ENCODE assay signal across 20 cellular contexts in genomic region chr19:33130433-33130832, GRCh38. TPM values are rescaled to one million over a fixed set of nuclear protein-coding genes. Genes with fewer than 3 reads are reported as not detected.
DNase-seq lines count a peak whose midpoint lies in the region; ATAC-seq and TF ChIP-seq lines count a peak whose summit lies in the region.
"Had no signal": no experiment of that assay in that cellular context is flagged by ENCODE, and none has a peak within 500 bp of the region (broad histone marks: within the 10 kb centered on the region; RNA-seq: fewer than 3 reads in every experiment).

No MANE protein-coding gene starts in this region.

- intact Hi-C loops in activated CD8-positive, alpha-beta T cell treated with anti-CD3 and anti-CD28 coated beads for 36 hours (cut with micrococcal nuclease), result no loop called here
- intact Hi-C loops in esophagus muscularis mucosa (cut with DNase I), result no loop called here

- H3K27me3 ChIP-seq in esophagus muscularis mucosa, result peaks cover 0 to 18% (median 11%) of the 10 kb centered on the region in 4 donors

- H3K4me3 Mint-ChIP-seq in activated CD8-positive, alpha-beta T cell treated with anti-CD3 and anti-CD28 coated beads, Interleukin-2, amount 10 ng/mL, durations not matched to agents 7 days and 5 days, result no peak overlapping the region
- no peak overlapping the region for H3K4me3 Mint-ChIP-seq in activated CD8-positive, alpha-beta T cell treated with anti-CD3 and anti-CD28 coated beads for 36 hours
- H3K4me3 Mint-ChIP-seq in activated naive CD8-positive, alpha-beta T cell treated with anti-CD3 and anti-CD28 coated beads for 36 hours, result no peak overlapping the region
- H3K4me3 Mint-ChIP-seq in activated naive CD8-positive, alpha-beta T cell treated with anti-CD3 and anti-CD28 coated beads, Interleukin-2, amount 50 U/mL, for 24 hours, result no peak overlapping the region
- no peak overlapping the region for H3K4me3 Mint-ChIP-seq in stimulated activated effector memory CD8-positive, alpha-beta T cell treated with anti-CD3 and anti-CD28 coated beads, Interleukin-12 subunit alpha, Interleukin-12 subunit beta, amount 100 ng/mL, for 72 hours
- H3K4me3 Mint-ChIP-seq in effector memory CD8-positive, alpha-beta T cell, result no peak overlapping the region
- H3K4me3 Mint-ChIP-seq: CD14-positive monocyte; CD4-positive, alpha-beta memory T cell had no signal

- peaks cover 0 to 11% (median 5%) of the 10 kb centered on the region in 4 donors for H3K4me1 ChIP-seq in esophagus muscularis mucosa

- H3K27me3 Mint-ChIP-seq in activated CD8-positive, alpha-beta T cell treated with anti-CD3 and anti-CD28 coated beads, Interleukin-2, amount 10 ng/mL, durations not matched to agents 7 days and 5 days (ENCODE audit: low read depth), result no peaks in the 10 kb centered on the region
- H3K27me3 Mint-ChIP-seq in activated CD8-positive, alpha-beta T cell treated with anti-CD3 and anti-CD28 coated beads for 36 hours, result no peaks in the 10 kb centered on the region
- no peaks in the 10 kb centered on the region for H3K27me3 Mint-ChIP-seq in activated naive CD8-positive, alpha-beta T cell treated with anti-CD3 and anti-CD28 coated beads for 36 hours
- H3K27me3 Mint-ChIP-seq in activated naive CD8-positive, alpha-beta T cell treated with anti-CD3 and anti-CD28 coated beads, Interleukin-2, amount 50 U/mL, for 24 hours, result no peaks in the 10 kb centered on the region
- H3K27me3 Mint-ChIP-seq in effector memory CD8-positive, alpha-beta T cell, result no peaks in the 10 kb centered on the region
- H3K27me3 Mint-ChIP-seq: CD4-positive, alpha-beta memory T cell had no signal

- no peak overlapping the region for H3K4me3 ChIP-seq in esophagus muscularis mucosa
- H3K4me3 ChIP-seq: A549 had no signal

- peak overlapping the region; percentile 20 for H3K27ac Mint-ChIP-seq in activated CD8-positive, alpha-beta T cell treated with anti-CD3 and anti-CD28 coated beads, Interleukin-2, amount 10 ng/mL, durations not matched to agents 7 days and 5 days
- H3K27ac Mint-ChIP-seq in activated CD8-positive, alpha-beta T cell treated with anti-CD3 and anti-CD28 coated beads for 36 hours, result no peak overlapping the region
- peak overlapping the region; percentile 58 for H3K27ac Mint-ChIP-seq in activated naive CD8-positive, alpha-beta T cell treated with anti-CD3 and anti-CD28 coated beads for 36 hours
- H3K27ac Mint-ChIP-seq in activated naive CD8-positive, alpha-beta T cell treated with anti-CD3 and anti-CD28 coated beads, Interleukin-2, amount 50 U/mL, for 24 hours, result no peak overlapping the region
- peak overlapping the region; percentile 79 for H3K27ac Mint-ChIP-seq in stimulated activated effector memory CD8-positive, alpha-beta T cell treated with anti-CD3 and anti-CD28 coated beads, Interleukin-12 subunit alpha, Interleukin-12 subunit beta, amount 100 ng/mL, for 72 hours
- H3K27ac Mint-ChIP-seq in effector memory CD8-positive, alpha-beta T cell, result no peak overlapping the region

- no peak overlapping the region for H3K27ac ChIP-seq in esophagus muscularis mucosa (replicated peaks in 1 of 4)
- H3K27ac ChIP-seq: 22Rv1, A549 had no signal

- H3K9me3 ChIP-seq in esophagus muscularis mucosa, result no peaks in the 10 kb centered on the region
- H3K9me3 ChIP-seq: A549 had no signal

- no peak for TF ChIP-seq EP300 in esophagus muscularis mucosa (IDR thresholded peaks at IDR 0.05)

- POLR2A ChIA-PET in activated CD8-positive, alpha-beta T cell treated with anti-CD3 and anti-CD28 coated beads, Interleukin-2, amount 10 ng/mL, durations not matched to agents 7 days and 5 days (lab: Charles Lee), result no interaction called here
- POLR2A ChIA-PET in activated CD8-positive, alpha-beta T cell treated with anti-CD3 and anti-CD28 coated beads for 36 hours (lab: Charles Lee), result no interaction called here

- peaks cover 11% of the 10 kb centered on the region for H3K4me1 Mint-ChIP-seq in activated CD8-positive, alpha-beta T cell treated with anti-CD3 and anti-CD28 coated beads, Interleukin-2, amount 10 ng/mL, durations not matched to agents 7 days and 5 days (ENCODE audit: low read depth)
- H3K4me1 Mint-ChIP-seq in activated CD8-positive, alpha-beta T cell treated with anti-CD3 and anti-CD28 coated beads for 36 hours (ENCODE audit: low read depth), result peaks cover 16% of the 10 kb centered on the region
- H3K4me1 Mint-ChIP-seq in activated naive CD8-positive, alpha-beta T cell treated with anti-CD3 and anti-CD28 coated beads for 36 hours, result peaks cover 2% of the 10 kb centered on the region
- H3K4me1 Mint-ChIP-seq in activated naive CD8-positive, alpha-beta T cell treated with anti-CD3 and anti-CD28 coated beads, Interleukin-2, amount 50 U/mL, for 24 hours, result peaks cover 7% of the 10 kb centered on the region
- H3K4me1 Mint-ChIP-seq in stimulated activated effector memory CD8-positive, alpha-beta T cell treated with anti-CD3 and anti-CD28 coated beads, Interleukin-12 subunit alpha, Interleukin-12 subunit beta, amount 100 ng/mL, for 72 hours, result peaks cover 13% of the 10 kb centered on the region
- H3K4me1 Mint-ChIP-seq in effector memory CD8-positive, alpha-beta T cell (ENCODE audit: low read depth in 2 of 2), result peaks cover 7 to 8% of the 10 kb centered on the region in 2 donors

- no peak for DNase-seq in activated CD8-positive, alpha-beta T cell treated with anti-CD3 and anti-CD28 coated beads, Interleukin-2, amount 10 ng/mL, durations not matched to agents 7 days and 5 days
- DNase-seq in activated CD8-positive, alpha-beta T cell treated with anti-CD3 and anti-CD28 coated beads for 36 hours, result no peak
- no peak for DNase-seq in activated naive CD8-positive, alpha-beta T cell treated with anti-CD3 and anti-CD28 coated beads for 36 hours
- no peak for DNase-seq in activated naive CD8-positive, alpha-beta T cell treated with anti-CD3 and anti-CD28 coated beads, Interleukin-2, amount 50 U/mL, for 24 hours
- DNase-seq in stimulated activated effector memory CD8-positive, alpha-beta T cell treated with anti-CD3 and anti-CD28 coated beads, Interleukin-12 subunit alpha, Interleukin-12 subunit beta, amount 100 ng/mL, for 72 hours (ENCODE audit: low spot score in 2 of 2), result no peak
- DNase-seq in esophagus muscularis mucosa (ENCODE audit: extremely low spot score), result no peak
- no peak for DNase-seq in effector memory CD8-positive, alpha-beta T cell
- DNase-seq: AML-193; CD4-positive, alpha-beta memory T cell; DMS153; DMS79; GDM1; GOT3; H7; IMR-90 had no signal

- H3K36me3 ChIP-seq in esophagus muscularis mucosa, result peaks cover 25 to 68% (median 52%) of the 10 kb centered on the region in 4 donors

- no peak for TF ChIP-seq POLR2A in esophagus muscularis mucosa (IDR thresholded peaks at IDR 0.05; ENCODE audit: low read depth)

- peaks cover 23% of the 10 kb centered on the region for H3K36me3 Mint-ChIP-seq in activated CD8-positive, alpha-beta T cell treated with anti-CD3 and anti-CD28 coated beads, Interleukin-2, amount 10 ng/mL, durations not matched to agents 7 days and 5 days (ENCODE audit: low read depth)
- H3K36me3 Mint-ChIP-seq in activated CD8-positive, alpha-beta T cell treated with anti-CD3 and anti-CD28 coated beads for 36 hours (ENCODE audit: low read depth), result peaks cover 19% of the 10 kb centered on the region
- H3K36me3 Mint-ChIP-seq in activated naive CD8-positive, alpha-beta T cell treated with anti-CD3 and anti-CD28 coated beads for 36 hours, result peaks cover 10% of the 10 kb centered on the region
- H3K36me3 Mint-ChIP-seq in activated naive CD8-positive, alpha-beta T cell treated with anti-CD3 and anti-CD28 coated beads, Interleukin-2, amount 50 U/mL, for 24 hours (ENCODE audit: low read depth), result peaks cover 16% of the 10 kb centered on the region
- peaks cover 62% of the 10 kb centered on the region for H3K36me3 Mint-ChIP-seq in stimulated activated effector memory CD8-positive, alpha-beta T cell treated with anti-CD3 and anti-CD28 coated beads, Interleukin-12 subunit alpha, Interleukin-12 subunit beta, amount 100 ng/mL, for 72 hours
- peaks cover 45% of the 10 kb centered on the region for H3K36me3 Mint-ChIP-seq in effector memory CD8-positive, alpha-beta T cell (ENCODE audit: insufficient read depth)

- H3K9me3 Mint-ChIP-seq in activated CD8-positive, alpha-beta T cell treated with anti-CD3 and anti-CD28 coated beads, Interleukin-2, amount 10 ng/mL, durations not matched to agents 7 days and 5 days (ENCODE audit: insufficient read depth), result no peaks in the 10 kb centered on the region
- no peaks in the 10 kb centered on the region for H3K9me3 Mint-ChIP-seq in activated CD8-positive, alpha-beta T cell treated with anti-CD3 and anti-CD28 coated beads for 36 hours
- H3K9me3 Mint-ChIP-seq in activated naive CD8-positive, alpha-beta T cell treated with anti-CD3 and anti-CD28 coated beads for 36 hours, result no peaks in the 10 kb centered on the region
- no peaks in the 10 kb centered on the region for H3K9me3 Mint-ChIP-seq in activated naive CD8-positive, alpha-beta T cell treated with anti-CD3 and anti-CD28 coated beads, Interleukin-2, amount 50 U/mL, for 24 hours
- H3K9me3 Mint-ChIP-seq in stimulated activated effector memory CD8-positive, alpha-beta T cell treated with anti-CD3 and anti-CD28 coated beads, Interleukin-12 subunit alpha, Interleukin-12 subunit beta, amount 100 ng/mL, for 72 hours, result no peaks in the 10 kb centered on the region
- no peaks in the 10 kb centered on the region for H3K9me3 Mint-ChIP-seq in effector memory CD8-positive, alpha-beta T cell
- H3K9me3 Mint-ChIP-seq: CD4-positive, alpha-beta memory T cell had no signal

- 80% methylated on average over 6 of the region's 6 CpGs for WGBS in esophagus muscularis mucosa

- CTCF ChIA-PET in activated CD8-positive, alpha-beta T cell treated with anti-CD3 and anti-CD28 coated beads, Interleukin-2, amount 10 ng/mL, durations not matched to agents 7 days and 5 days (lab: Charles Lee), result interaction anchor here (1.2 kb wide), 1 partner anchor 14 kb away, joined by 3 read pairs; no protein-coding TSS in a partner anchor
- CTCF ChIA-PET in activated CD8-positive, alpha-beta T cell treated with anti-CD3 and anti-CD28 coated beads for 36 hours (lab: Charles Lee), result interaction anchor here (1.3 to 1.8 kb wide), 2 partner anchors 154 to 286 kb away, joined by 3 to 4 read pairs; no protein-coding TSS in a partner anchor

- TF ChIP-seq CTCF in activated CD8-positive, alpha-beta T cell treated with anti-CD3 and anti-CD28 coated beads for 36 hours (IDR thresholded peaks at IDR 0.05), result no peak
- TF ChIP-seq CTCF in esophagus muscularis mucosa (IDR thresholded peaks at IDR 0.05), result no peak

- ATAC-seq in activated CD8-positive, alpha-beta T cell treated with anti-CD3 and anti-CD28 coated beads, Interleukin-2, amount 10 ng/mL, durations not matched to agents 7 days and 5 days, result no peak
- no peak for ATAC-seq in activated CD8-positive, alpha-beta T cell treated with anti-CD3 and anti-CD28 coated beads for 36 hours
- no peak for ATAC-seq in activated naive CD8-positive, alpha-beta T cell treated with anti-CD3 and anti-CD28 coated beads, Interleukin-2, amount 50 U/mL, for 24 hours
- ATAC-seq in stimulated activated effector memory CD8-positive, alpha-beta T cell treated with anti-CD3 and anti-CD28 coated beads, Interleukin-12 subunit alpha, Interleukin-12 subunit beta, amount 100 ng/mL, for 72 hours, result no peak
- no peak for ATAC-seq in effector memory CD8-positive, alpha-beta T cell (replicated peaks)
- ATAC-seq: A549, HCT116 had no signal

RNA-seq across cellular contexts. Expression of gene WDR88, which starts 1.5 kb away (rescaled TPM):
- not detected for total RNA-seq in activated CD8-positive, alpha-beta T cell treated with anti-CD3 and anti-CD28 coated beads, Interleukin-2, amount 10 ng/mL, durations not matched to agents 7 days and 5 days
- total RNA-seq in activated CD8-positive, alpha-beta T cell treated with anti-CD3 and anti-CD28 coated beads for 36 hours, result not detected
- total RNA-seq in activated naive CD8-positive, alpha-beta T cell treated with anti-CD3 and anti-CD28 coated beads for 36 hours, result under 1 TPM in 1 of 2 experiments, not detected in 1; 0.16 TPM
- total RNA-seq in esophagus muscularis mucosa, result not detected
- total RNA-seq: Daoy, H7, IMR-90 had no signal

RNA-seq across cellular contexts. Expression of gene GPATCH1, which starts 49.5 kb away (rescaled TPM):
- 10 to 100 TPM; 12.7 to 13.6 TPM for total RNA-seq in activated CD8-positive, alpha-beta T cell treated with anti-CD3 and anti-CD28 coated beads, Interleukin-2, amount 10 ng/mL, durations not matched to agents 7 days and 5 days
- 1 to 10 TPM; 8.7 to 9.6 TPM for total RNA-seq in activated CD8-positive, alpha-beta T cell treated with anti-CD3 and anti-CD28 coated beads for 36 hours
- total RNA-seq in activated naive CD8-positive, alpha-beta T cell treated with anti-CD3 and anti-CD28 coated beads for 36 hours, result 10 to 100 TPM; 10.6 to 11.8 TPM
- total RNA-seq in esophagus muscularis mucosa, result 1 to 10 TPM; 5.4 to 8.9 (median 7.3) TPM

Comparison
In these comparisons a context has a peak if more than half of its experiments do, and no peak if none do; other contexts are left out.
1. H3K27ac Mint-ChIP-seq: peak in activated CD8-positive, alpha-beta T cell treated with anti-CD3 and anti-CD28 coated beads, Interleukin-2, amount 10 ng/mL, durations not matched to agents 7 days and 5 days (single experiment), activated naive CD8-positive, alpha-beta T cell treated with anti-CD3 and anti-CD28 coated beads for 36 hours (single experiment) and stimulated activated effector memory CD8-positive, alpha-beta T cell treated with anti-CD3 and anti-CD28 coated beads, Interleukin-12 subunit alpha, Interleukin-12 subunit beta, amount 100 ng/mL, for 72 hours (single experiment); none in activated CD8-positive, alpha-beta T cell treated with anti-CD3 and anti-CD28 coated beads for 36 hours (single experiment), activated naive CD8-positive, alpha-beta T cell treated with anti-CD3 and anti-CD28 coated beads, Interleukin-2, amount 50 U/mL, for 24 hours (single experiment) and effector memory CD8-positive, alpha-beta T cell (0 of 2).